ENCODE assay signal across 8 cellular contexts in genomic region chr14:31456841-31457664, GRCh38. TPM values are rescaled to one million over a fixed set of nuclear protein-coding genes. Genes with fewer than 3 reads are reported as not detected.
DNase-seq lines count a peak whose midpoint lies in the region; ATAC-seq, FAIRE-seq and TF ChIP-seq lines count a peak whose summit lies in the region.

TSS of gene DTD2 (minus strand) at chr14:31457506. CDS start at chr14:31457393, 113 bp downstream.

- H4K20me1 ChIP-seq in smooth muscle cell (ENCODE audit: low read depth): no peaks in the 10 kb centered on the region

- H3K9me3 ChIP-seq in smooth muscle cell (replicated peaks; ENCODE audit: low read depth): no peaks in the 10 kb centered on the region

- ATAC-seq in GM18873 (IDR thresholded peaks at IDR 0.05; ENCODE audit: low FRiP score, unreplicated experiment): peak; percentile 96
- peak; percentile 97 for ATAC-seq in HG03139 (IDR thresholded peaks at IDR 0.05; ENCODE audit: unreplicated experiment)

- 1% methylated on average over 70 of the region's 70 CpGs for WGBS in smooth muscle cell (ENCODE audit: low lambda C conversion rate)

- POLR2A ChIA-PET in AG04449 (lab: Yijun Ruan, JAX): interaction anchor here (0.5 to 1.8 kb wide), 6 partner anchors 15 to 1056 kb away, joined by 3 to 11 read pairs (median 4); partner anchors contain the start of gene HEATR5A

- CTCF ChIA-PET in AG04449 (lab: Yijun Ruan, JAX): interaction anchor here (0.8 to 3.1 kb wide), 7 partner anchors 7 to 1015 kb away, joined by 3 to 16 read pairs (median 5); no protein-coding TSS in a partner anchor

- H3K27ac ChIP-seq in smooth muscle cell (ENCODE audit: low read depth): peak within 1 kb of the TSS; percentile 79

- DNase-seq in AG04449 (ENCODE audit: low read depth, low spot score): peak; percentile 38
- DNase-seq in NCI-H2196 treated with DMSO at 0.1 percent for 48 hours (lab: John Stamatoyannopoulos, UW; ENCODE audit: unreplicated experiment): peak; percentile 94
- DNase-seq in bronchial epithelial cell (ENCODE audit: low read depth): peak; percentile 83
- DNase-seq in iPS-NIHi11 (ENCODE audit: low spot score): peak; percentile 97
- peak; percentile 65 for DNase-seq in smooth muscle cell (lab: John Stamatoyannopoulos, UW; ENCODE audit: unreplicated experiment)

- H3K27me3 ChIP-seq in bronchial epithelial cell (ENCODE audit: control insufficient read depth, insufficient read depth, low read length) (no peaks in the 10 kb centered on the region), smooth muscle cell (ENCODE audit: low read depth) (no peaks in the 10 kb centered on the region)

- peaks cover 22% of the 10 kb centered on the region for H3K79me2 ChIP-seq in smooth muscle cell (ENCODE audit: low read depth)

- peak within 1 kb of the TSS; percentile 81 for H3K9ac ChIP-seq in smooth muscle cell (ENCODE audit: low read depth)

- H2AFZ ChIP-seq in smooth muscle cell (ENCODE audit: low read depth): peak within 1 kb of the TSS; percentile 98

- H3K4me1 ChIP-seq in smooth muscle cell (ENCODE audit: low read depth): peaks cover 7% of the 10 kb centered on the region

- peak within 1 kb of the TSS; percentile 93 for H3K4me2 ChIP-seq in smooth muscle cell

- no peak for TF ChIP-seq CTCF in AG04449 (IDR thresholded peaks at IDR 0.05; ENCODE audit: insufficient read depth, low read length, missing control alignments)
- TF ChIP-seq CTCF in WI38 (IDR thresholded peaks at IDR 0.05; ENCODE audit: low read depth, low read length): no peak
- TF ChIP-seq CTCF in bronchial epithelial cell (IDR thresholded peaks at IDR 0.05; ENCODE audit: insufficient read depth, low read length, severe bottlenecking): no peak
- TF ChIP-seq CTCF in smooth muscle cell (IDR thresholded peaks at IDR 0.05; ENCODE audit: borderline replicate concordance, insufficient read depth, poor library complexity, severe bottlenecking): no peak

- H3K36me3 ChIP-seq in bronchial epithelial cell (ENCODE audit: control insufficient read depth, insufficient read depth, low read length) (peaks cover 2% of the 10 kb centered on the region), smooth muscle cell (ENCODE audit: low read depth) (no peaks in the 10 kb centered on the region)

- H3F3A ChIP-seq in smooth muscle cell (ENCODE audit: low read depth): no peaks in the 10 kb centered on the region

- peak within 1 kb of the TSS; percentile 79 for H3K4me3 ChIP-seq in AG04449 (ENCODE audit: low read depth, low read length)
- H3K4me3 ChIP-seq in WI38 (ENCODE audit: low read depth, low read length): peak within 1 kb of the TSS; percentile 62
- peak within 1 kb of the TSS; percentile 82 for H3K4me3 ChIP-seq in bronchial epithelial cell (ENCODE audit: low read depth, low read length)
- H3K4me3 ChIP-seq in smooth muscle cell: peak within 1 kb of the TSS; percentile 74

- no peak for FAIRE-seq in bronchial epithelial cell (lab: Jason Lieb, UNC)

RNA-seq across cellular contexts. Expression of gene DTD2, which starts in this region (rescaled TPM):
- 36.2 and 57.9 TPM in 2 replicates for total RNA-seq in bronchial epithelial cell
- 30.0 and 30.4 TPM in 2 replicates for total RNA-seq in smooth muscle cell
- 8.1 and 8.6 TPM in 2 replicates for polyA plus RNA-seq in smooth muscle cell

Comparison
In these comparisons a context has a peak if more than half of its experiments do, and no peak if none do; other contexts are left out.
1. Peak in every context shown above with its lines: DNase-seq, ATAC-seq, H3K4me3 ChIP-seq and H3K27ac ChIP-seq.
2. DNase-seq: peak in every context shown above with its lines; median percentile 97 in iPS-NIHi11; 94 in NCI-H2196 treated with DMSO at 0.1 percent for 48 hours; 83 in bronchial epithelial cell; 65 in smooth muscle cell; 38 in AG04449.